Comparison of ENCODE assay signal across 8 cellular contexts in the genomic region with DNA sequence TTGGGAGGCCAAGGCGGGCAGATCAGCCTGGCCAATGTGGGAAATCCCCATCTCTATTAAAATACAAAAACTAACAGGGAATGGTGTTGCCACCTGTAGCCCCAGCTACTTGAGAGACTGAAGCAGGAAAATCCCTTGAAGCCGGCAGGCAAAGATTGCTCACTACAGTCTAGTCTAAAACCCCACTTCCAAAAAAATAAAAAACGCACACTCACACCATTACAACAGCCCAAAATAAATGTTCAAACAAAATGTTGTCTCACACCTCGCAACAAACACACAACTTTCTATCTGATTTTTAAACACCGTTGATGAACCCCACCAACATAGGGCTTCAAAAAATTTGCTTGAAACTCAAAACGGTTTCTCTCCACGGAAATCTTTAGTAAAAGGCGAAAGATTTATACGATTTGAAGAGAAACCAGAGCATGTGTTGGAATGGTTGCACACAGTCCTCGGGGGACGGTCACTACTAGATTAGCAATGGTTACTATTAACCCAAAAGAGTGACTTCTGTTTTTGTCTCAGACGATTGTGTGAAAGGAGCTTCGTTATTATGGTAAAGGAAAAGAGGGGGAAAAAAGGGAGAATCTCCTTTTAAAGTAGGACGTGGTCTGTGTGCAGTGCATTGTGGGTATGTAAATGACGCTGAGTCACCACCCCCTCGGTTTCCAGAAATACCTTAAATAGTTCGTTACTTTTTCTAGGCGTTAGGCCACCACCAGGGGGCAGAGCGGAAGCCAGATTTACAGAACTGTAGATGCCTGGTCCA.
A peak's percentile ranks its signal among the peaks of the same experiment; 100 is the strongest.
DNase-seq lines count a peak whose midpoint lies in the region; ATAC-seq and TF ChIP-seq lines count a peak whose summit lies in the region.

A gene (minus strand): TSS at position 430 of the 772 bp plus-strand sequence.

- TF ChIP-seq POLR2A in GM18951 (IDR thresholded peaks at IDR 0.05; ENCODE audit: extremely low read depth, insufficient read depth, insufficient read length) = peak; percentile 98

- H3K4me3 ChIP-seq in AG09309 (ENCODE audit: control insufficient read depth, low read depth, low read length) = no peak within 1 kb of the TSS
- 0 out of 2 replicates have a peak within 1 kb of the TSS, but pooled peaks have one; percentile 0 for H3K4me3 ChIP-seq in WI38 (ENCODE audit: low read depth, low read length)

- peak; percentile 73 for TF ChIP-seq CTCF in AG09309 (IDR thresholded peaks at IDR 0.05; ENCODE audit: control insufficient read depth, insufficient read depth, low read depth, low read length, missing control alignments)
- peak; percentile 81 for TF ChIP-seq CTCF in WI38 (IDR thresholded peaks at IDR 0.05; ENCODE audit: low read depth, low read length)

- peak; percentile 74 for ATAC-seq in HG03175 (IDR thresholded peaks at IDR 0.05; ENCODE audit: unreplicated experiment)

- peak within 1 kb of the TSS; percentile 96 for H3K27ac ChIP-seq in caudate nucleus (ENCODE audit: low read depth, low read length)

- in situ Hi-C loops in GM18951 (cut with MboI; ENCODE audit: low sequenced_read_pairs, unreplicated experiment) = no loop called here

- DNase-seq in AG09309 (ENCODE audit: low read depth) (peak; percentile 92), NCI-H2227 (lab: John Stamatoyannopoulos, UW; ENCODE audit: unreplicated experiment) (peak; percentile 96), caudate nucleus (lab: John Stamatoyannopoulos, UW) (peak; percentile 21 to 99 (median 83)), islet precursor cell (peak; percentile 94)
- DNase-seq in stimulated activated CD4-positive, alpha-beta T cell treated with anti-CD3 and anti-CD28 coated beads, Interleukin-12 subunit alpha, Interleukin-12 subunit beta, amount 100 ng/mL, for 4 hours = peak; percentile 94
